Comparison of ENCODE assay signal across 2 cellular contexts in the genomic region with DNA sequence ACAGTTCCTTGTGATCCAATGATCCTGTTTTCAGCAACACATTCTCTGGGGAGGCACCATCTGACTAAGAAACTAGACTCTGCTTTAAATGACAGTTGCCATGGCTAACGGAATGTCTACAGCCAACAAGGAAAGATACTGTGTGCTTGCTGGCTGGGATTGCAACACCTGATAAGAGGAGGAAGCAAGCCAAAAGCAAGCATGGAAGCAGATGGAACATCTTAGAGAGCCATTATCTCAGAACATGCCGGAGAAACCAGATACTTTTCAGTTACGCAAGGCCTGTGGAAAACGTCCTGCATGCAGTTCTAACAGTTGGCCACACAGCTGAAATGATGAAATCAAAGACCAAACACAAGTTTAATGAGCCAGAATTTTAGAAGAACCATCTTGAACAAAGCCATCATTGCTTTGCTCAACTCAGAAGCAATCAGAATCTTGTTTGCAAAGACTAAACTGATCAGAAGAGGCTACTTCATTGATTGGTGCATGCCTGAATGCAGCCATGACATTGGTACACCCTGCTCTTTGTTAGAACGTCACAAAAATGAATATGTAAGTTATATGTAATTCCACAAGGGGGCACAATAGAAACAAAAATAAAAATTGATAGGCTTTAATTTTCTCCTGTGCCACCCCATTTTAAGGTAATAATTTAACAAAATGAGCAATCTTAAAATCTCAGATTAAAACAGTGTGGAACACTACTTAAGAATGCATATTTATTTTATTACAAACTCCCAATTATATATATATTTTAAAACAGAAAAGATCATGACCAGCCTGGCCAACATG.
TF ChIP-seq lines count a peak whose summit lies in the region.

No MANE protein-coding gene starts in this region.

TF ChIP-seq in GM23338, 12 proteins besides CTCF, POLR2A, EP300 and RAD21:
- TF ChIP-seq, protein P1, sequence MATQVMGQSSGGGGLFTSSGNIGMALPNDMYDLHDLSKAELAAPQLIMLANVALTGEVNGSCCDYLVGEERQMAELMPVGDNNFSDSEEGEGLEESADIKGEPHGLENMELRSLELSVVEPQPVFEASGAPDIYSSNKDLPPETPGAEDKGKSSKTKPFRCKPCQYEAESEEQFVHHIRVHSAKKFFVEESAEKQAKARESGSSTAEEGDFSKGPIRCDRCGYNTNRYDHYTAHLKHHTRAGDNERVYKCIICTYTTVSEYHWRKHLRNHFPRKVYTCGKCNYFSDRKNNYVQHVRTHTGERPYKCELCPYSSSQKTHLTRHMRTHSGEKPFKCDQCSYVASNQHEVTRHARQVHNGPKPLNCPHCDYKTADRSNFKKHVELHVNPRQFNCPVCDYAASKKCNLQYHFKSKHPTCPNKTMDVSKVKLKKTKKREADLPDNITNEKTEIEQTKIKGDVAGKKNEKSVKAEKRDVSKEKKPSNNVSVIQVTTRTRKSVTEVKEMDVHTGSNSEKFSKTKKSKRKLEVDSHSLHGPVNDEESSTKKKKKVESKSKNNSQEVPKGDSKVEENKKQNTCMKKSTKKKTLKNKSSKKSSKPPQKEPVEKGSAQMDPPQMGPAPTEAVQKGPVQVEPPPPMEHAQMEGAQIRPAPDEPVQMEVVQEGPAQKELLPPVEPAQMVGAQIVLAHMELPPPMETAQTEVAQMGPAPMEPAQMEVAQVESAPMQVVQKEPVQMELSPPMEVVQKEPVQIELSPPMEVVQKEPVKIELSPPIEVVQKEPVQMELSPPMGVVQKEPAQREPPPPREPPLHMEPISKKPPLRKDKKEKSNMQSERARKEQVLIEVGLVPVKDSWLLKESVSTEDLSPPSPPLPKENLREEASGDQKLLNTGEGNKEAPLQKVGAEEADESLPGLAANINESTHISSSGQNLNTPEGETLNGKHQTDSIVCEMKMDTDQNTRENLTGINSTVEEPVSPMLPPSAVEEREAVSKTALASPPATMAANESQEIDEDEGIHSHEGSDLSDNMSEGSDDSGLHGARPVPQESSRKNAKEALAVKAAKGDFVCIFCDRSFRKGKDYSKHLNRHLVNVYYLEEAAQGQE (IDR thresholded peaks at IDR 0.05; ENCODE audit: unreplicated experiment), result no peak
- TF ChIP-seq CREB1 (CRISPR knock-in tag; IDR thresholded peaks at IDR 0.05; ENCODE audit: low read depth) (0 out of 2 replicates have a peak, but pooled peaks have one; percentile 28), ZNF114 (CRISPR knock-in tag; IDR thresholded peaks at IDR 0.05) (no peak)

TF ChIP-seq in endothelial cell of umbilical vein, 7 proteins besides CTCF, POLR2A, EP300 and RAD21:
- TF ChIP-seq FOS (IDR thresholded peaks at IDR 0.05; ENCODE audit: borderline replicate concordance, insufficient read depth, low read length), result no peak
- no peak for TF ChIP-seq MYC (IDR thresholded peaks at IDR 0.05; ENCODE audit: low read depth, low read length)
- no peak for TF ChIP-seq EZH2 (IDR thresholded peaks at IDR 0.05; ENCODE audit: borderline replicate concordance, low read depth, low read length, severe bottlenecking)
- TF ChIP-seq JUN (IDR thresholded peaks at IDR 0.05; ENCODE audit: borderline replicate concordance, insufficient read depth, insufficient read length, low read depth), result no peak
- TF ChIP-seq POLR2AphosphoS5 (IDR thresholded peaks at IDR 0.05; ENCODE audit: insufficient read depth, low read depth, low read length), result no peak
- TF ChIP-seq GATA2 (IDR thresholded peaks at IDR 0.05; ENCODE audit: insufficient read depth, insufficient read length, low read depth, low read length), result no peak
- TF ChIP-seq, protein P2, sequence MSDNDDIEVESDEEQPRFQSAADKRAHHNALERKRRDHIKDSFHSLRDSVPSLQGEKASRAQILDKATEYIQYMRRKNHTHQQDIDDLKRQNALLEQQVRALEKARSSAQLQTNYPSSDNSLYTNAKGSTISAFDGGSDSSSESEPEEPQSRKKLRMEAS (IDR thresholded peaks at IDR 0.05; ENCODE audit: insufficient read depth, insufficient read length), result no peak
